ENCODE assay signal across 11 cellular contexts in the genomic region with DNA sequence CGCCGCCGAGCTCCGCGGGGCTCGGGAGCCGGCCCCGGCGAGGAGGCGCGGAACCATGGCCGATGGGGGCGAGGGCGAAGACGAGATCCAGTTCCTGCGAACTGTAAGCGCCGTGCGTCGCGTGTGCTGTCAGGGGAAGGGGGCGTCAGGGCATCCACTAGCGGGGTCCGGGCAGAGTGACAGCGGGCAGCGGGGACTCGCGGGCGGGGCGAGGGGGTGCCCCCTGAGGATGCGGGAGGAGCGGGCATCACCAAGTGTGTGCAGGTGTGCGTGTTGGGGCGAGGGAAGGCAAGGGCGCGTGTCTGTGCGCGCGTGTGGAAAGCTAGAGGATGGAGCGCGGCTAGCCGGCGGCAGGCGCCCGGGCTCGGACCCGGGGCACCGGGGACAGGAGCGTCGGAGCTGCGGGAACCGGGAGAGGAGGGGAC.
DNase-seq lines count a peak whose midpoint lies in the region; ATAC-seq and TF ChIP-seq lines count a peak whose summit lies in the region.
"Had no signal": no experiment of that assay in that cellular context is flagged by ENCODE, and none has a peak within 500 bp of the region (broad histone marks: within the 10 kb centered on the region; RNA-seq: fewer than 3 reads in every experiment).

No MANE protein-coding gene starts in this region.

- H3K9ac ChIP-seq in MM.1S (ENCODE audit: low read length) = no peak overlapping the region

- H2AFZ ChIP-seq in MM.1S (ENCODE audit: low read length) = no peak overlapping the region

- DNase-seq in HEK293T (ENCODE audit: extremely low spot score) = peak; percentile 45
- DNase-seq in astrocyte of the hippocampus (ENCODE audit: low read depth, low spot score) = peak; percentile 32
- DNase-seq in iPS-NIHi11 (ENCODE audit: low spot score) = peak; percentile 33
- DNase-seq in NCI-H146 treated with DMSO at 0.1 percent for 48 hours (lab: John Stamatoyannopoulos, UW; ENCODE audit: unreplicated experiment) = no peak
- DNase-seq in activated CD4-positive, alpha-beta T cell treated with anti-CD3 and anti-CD28 coated beads for 48 hours = no peak
- no peak for DNase-seq in MM.1S
- DNase-seq: activated B cell treated with CpG ODN at 0.5 μM for 24 hours; stimulated activated CD4-positive, alpha-beta T cell treated with anti-CD3 and anti-CD28 coated beads, Interleukin-12 subunit alpha, Interleukin-12 subunit beta, amount 100 ng/mL, for 4 hours had no signal

- CTCF ChIA-PET in HEK293T (lab: Yijun Ruan, JAX) = interaction anchor here (0.6 to 1.5 kb wide), 5 partner anchors 85 to 349 kb away, joined by 3 to 8 read pairs (median 3); no protein-coding TSS in a partner anchor

- TF ChIP-seq CTCF in MM.1S (IDR thresholded peaks at IDR 0.05; ENCODE audit: low read length) = no peak

- H3K27ac ChIP-seq in skin epidermis (peak overlapping the region in 1 of 21 experiments; percentile 50), MM.1S (ENCODE audit: low read length) (no peak overlapping the region)

- H3K27me3 ChIP-seq in MM.1S (replicated peaks; ENCODE audit: insufficient read depth, low read length) = no peaks in the 10 kb centered on the region

- POLR2A ChIA-PET in HEK293T (lab: Yijun Ruan, JAX) = no interaction called here

- H3K36me3 ChIP-seq in MM.1S (replicated peaks; ENCODE audit: insufficient read depth, low read length) = no peaks in the 10 kb centered on the region
- H3K36me3 ChIP-seq: MG63 had no signal

- H3K9me3 ChIP-seq in MM.1S (replicated peaks; ENCODE audit: insufficient read depth, low read length) = no peaks in the 10 kb centered on the region
- H3K9me3 ChIP-seq: MG63 had no signal

- H3K4me2 ChIP-seq in MM.1S (ENCODE audit: low read depth, low read length) = no peak overlapping the region

- ATAC-seq in GM19467 (IDR thresholded peaks at IDR 0.05; ENCODE audit: unreplicated experiment) = no peak

- H3K9me2 ChIP-seq in MM.1S (replicated peaks; ENCODE audit: insufficient read depth, low read length) = no peaks in the 10 kb centered on the region

- H3K4me3 ChIP-seq in skin epidermis (peak overlapping the region; percentile 6 to 46 (median 21)), MM.1S (ENCODE audit: low read length) (no peak overlapping the region)
- H3K4me3 ChIP-seq: MG63 had no signal

- no peaks in the 10 kb centered on the region for H3F3A ChIP-seq in MM.1S (ENCODE audit: insufficient read depth, low read length)

- no peaks in the 10 kb centered on the region for H4K20me1 ChIP-seq in MM.1S (ENCODE audit: insufficient read depth, low read length)

- H3K79me2 ChIP-seq in MM.1S (ENCODE audit: low read length) = no peaks in the 10 kb centered on the region

- no peaks in the 10 kb centered on the region for H3K4me1 ChIP-seq in MM.1S (ENCODE audit: low read length)

TF ChIP-seq in HEK293T, 16 proteins besides CTCF, POLR2A, EP300 and RAD21:
- TF ChIP-seq L3MBTL2 (conservative IDR thresholded peaks at IDR 0.05) (peak; percentile 51; the same call in 1 of the 2 replicates), FOXK2 (IDR thresholded peaks at IDR 0.05) (no peak)

Comparison
In these comparisons a context has a peak if more than half of its experiments do, and no peak if none do; other contexts are left out.
1. DNase-seq: peak in HEK293T (single experiment), astrocyte of the hippocampus (single experiment) and iPS-NIHi11 (single experiment); none in NCI-H146 treated with DMSO at 0.1 percent for 48 hours (single experiment), activated CD4-positive, alpha-beta T cell treated with anti-CD3 and anti-CD28 coated beads for 48 hours (single experiment) and MM.1S (single experiment).